Comparison of ENCODE assay signal across 21 cellular contexts in the genomic region with DNA sequence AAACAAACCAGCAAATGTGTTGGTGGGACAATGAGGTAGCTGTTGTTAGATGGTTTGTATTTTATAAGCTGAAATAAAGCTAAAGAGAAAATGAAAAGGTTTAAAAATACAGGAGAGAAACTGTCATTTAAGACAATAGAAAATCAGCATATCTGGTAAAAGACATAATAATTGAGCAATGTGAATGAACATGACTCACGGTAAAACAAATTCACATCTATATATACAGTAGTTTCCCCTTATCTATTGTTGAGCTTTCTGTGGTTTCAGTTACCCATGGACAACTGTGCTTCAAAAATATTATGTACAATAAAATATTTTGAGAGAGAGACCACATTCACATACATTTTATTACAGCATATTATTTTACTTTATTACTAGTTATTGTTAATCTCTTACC.
"Had no signal": no experiment of that assay in that cellular context is flagged by ENCODE, and none has a peak within 500 bp of the region (broad histone marks: within the 10 kb centered on the region; RNA-seq: fewer than 3 reads in every experiment).

No MANE protein-coding gene starts in this region.

- H3K27me3 ChIP-seq: cardiac muscle cell, gastroesophageal sphincter, right atrium auricular region, spleen, vagina had no signal

- DNase-seq: activated CD4-positive, alpha-beta T cell treated with anti-CD3 and anti-CD28 coated beads, Interleukin-2, amount 50 U/mL, for 4 hours; activated CD8-positive, alpha-beta memory T cell treated with anti-CD3 and anti-CD28 coated beads for 24 hours; activated CD8-positive, alpha-beta memory T cell treated with anti-CD3 and anti-CD28 coated beads, Interleukin-2, amount 50 U/mL, for 4 hours; activated T-cell treated with anti-CD3 and anti-CD28 coated beads, Interleukin-2, amount 50 U/mL, for 24 hours; amniotic stem cell; effector CD4-positive, alpha-beta T cell; head of caudate nucleus; hypothalamus; left ventricle myocardium superior; psoas muscle; spleen; stimulated activated CD4-positive, alpha-beta T cell treated with anti-CD3 and anti-CD28 coated beads, Interleukin-4, amount 100 ng/mL, for 1 hour; stimulated activated naive CD4-positive, alpha-beta T cell had no signal

- H3K36me3 ChIP-seq: cardiac muscle cell, gastroesophageal sphincter, right atrium auricular region, spleen, thoracic aorta, vagina had no signal

- ATAC-seq: activated naive CD4-positive, alpha-beta T cell treated with anti-CD3 and anti-CD28 coated beads, Interleukin-2, amount 50 U/mL, for 72 hours; activated T-helper 17 cell treated with anti-CD3 and anti-CD28 coated beads, Interleukin-2, amount 50 U/mL, for 72 hours; gastroesophageal sphincter; left ventricle myocardium superior; natural killer cell treated with Interleukin-12 subunit alpha and Interleukin-12 subunit beta and Interleukin-15 and Interleukin-18, amount 100 ng/mL, for 72 hours; psoas muscle had no signal

- H3K27ac ChIP-seq: cardiac muscle cell, gastroesophageal sphincter, psoas muscle, right atrium auricular region, spleen, thoracic aorta, vagina had no signal

- H3K9me3 ChIP-seq: gastroesophageal sphincter, psoas muscle, right atrium auricular region, spleen, thoracic aorta, vagina had no signal

- H3K4me3 ChIP-seq: cardiac muscle cell, gastroesophageal sphincter, psoas muscle, right atrium auricular region, spleen, thoracic aorta, vagina had no signal

- H3K4me1 ChIP-seq: gastroesophageal sphincter, psoas muscle, right atrium auricular region, spleen, vagina had no signal
